ENCODE assay signal across 1 cellular context in genomic region chrX:41010188-41010846, GRCh38.
TF ChIP-seq lines count a peak whose summit lies in the region.

No MANE protein-coding gene starts in this region.

TF ChIP-seq in HepG2, 621 proteins besides CTCF, POLR2A, EP300 and RAD21 (continued from another document and continues in another):
- TF ChIP-seq, protein P1, sequence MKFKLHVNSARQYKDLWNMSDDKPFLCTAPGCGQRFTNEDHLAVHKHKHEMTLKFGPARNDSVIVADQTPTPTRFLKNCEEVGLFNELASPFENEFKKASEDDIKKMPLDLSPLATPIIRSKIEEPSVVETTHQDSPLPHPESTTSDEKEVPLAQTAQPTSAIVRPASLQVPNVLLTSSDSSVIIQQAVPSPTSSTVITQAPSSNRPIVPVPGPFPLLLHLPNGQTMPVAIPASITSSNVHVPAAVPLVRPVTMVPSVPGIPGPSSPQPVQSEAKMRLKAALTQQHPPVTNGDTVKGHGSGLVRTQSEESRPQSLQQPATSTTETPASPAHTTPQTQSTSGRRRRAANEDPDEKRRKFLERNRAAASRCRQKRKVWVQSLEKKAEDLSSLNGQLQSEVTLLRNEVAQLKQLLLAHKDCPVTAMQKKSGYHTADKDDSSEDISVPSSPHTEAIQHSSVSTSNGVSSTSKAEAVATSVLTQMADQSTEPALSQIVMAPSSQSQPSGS (CRISPR knock-in tag; IDR thresholded peaks at IDR 0.05), result peak; percentile 28; the same call in 1 of the 2 replicates
- peak; percentile 72; the same call in 1 of the 2 replicates for TF ChIP-seq ETV5 (CRISPR knock-in tag; IDR thresholded peaks at IDR 0.05; ENCODE audit: borderline replicate concordance)
- no peak for TF ChIP-seq ZNF567 (CRISPR knock-in tag; IDR thresholded peaks at IDR 0.05; ENCODE audit: borderline replicate concordance)
- TF ChIP-seq ARID2 (CRISPR knock-in tag; IDR thresholded peaks at IDR 0.05; ENCODE audit: borderline replicate concordance), result 0 out of 2 replicates have a peak, but pooled peaks have one; percentile 56
- TF ChIP-seq, protein P2, sequence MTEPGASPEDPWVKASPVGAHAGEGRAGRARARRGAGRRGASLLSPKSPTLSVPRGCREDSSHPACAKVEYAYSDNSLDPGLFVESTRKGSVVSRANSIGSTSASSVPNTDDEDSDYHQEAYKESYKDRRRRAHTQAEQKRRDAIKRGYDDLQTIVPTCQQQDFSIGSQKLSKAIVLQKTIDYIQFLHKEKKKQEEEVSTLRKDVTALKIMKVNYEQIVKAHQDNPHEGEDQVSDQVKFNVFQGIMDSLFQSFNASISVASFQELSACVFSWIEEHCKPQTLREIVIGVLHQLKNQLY (CRISPR knock-in tag; IDR thresholded peaks at IDR 0.05), result no peak
- TF ChIP-seq SNAPC4 (CRISPR knock-in tag; IDR thresholded peaks at IDR 0.05), result 0 out of 2 replicates have a peak, but pooled peaks have one; percentile 39
- TF ChIP-seq SOX6 (IDR thresholded peaks at IDR 0.05), result no peak
- peak; percentile 69 for TF ChIP-seq SOX6 (CRISPR knock-in tag; IDR thresholded peaks at IDR 0.05)
- TF ChIP-seq RFX1 (IDR thresholded peaks at IDR 0.05), result 0 out of 2 replicates have a peak, but pooled peaks have one; percentile 9
- TF ChIP-seq, protein P3, sequence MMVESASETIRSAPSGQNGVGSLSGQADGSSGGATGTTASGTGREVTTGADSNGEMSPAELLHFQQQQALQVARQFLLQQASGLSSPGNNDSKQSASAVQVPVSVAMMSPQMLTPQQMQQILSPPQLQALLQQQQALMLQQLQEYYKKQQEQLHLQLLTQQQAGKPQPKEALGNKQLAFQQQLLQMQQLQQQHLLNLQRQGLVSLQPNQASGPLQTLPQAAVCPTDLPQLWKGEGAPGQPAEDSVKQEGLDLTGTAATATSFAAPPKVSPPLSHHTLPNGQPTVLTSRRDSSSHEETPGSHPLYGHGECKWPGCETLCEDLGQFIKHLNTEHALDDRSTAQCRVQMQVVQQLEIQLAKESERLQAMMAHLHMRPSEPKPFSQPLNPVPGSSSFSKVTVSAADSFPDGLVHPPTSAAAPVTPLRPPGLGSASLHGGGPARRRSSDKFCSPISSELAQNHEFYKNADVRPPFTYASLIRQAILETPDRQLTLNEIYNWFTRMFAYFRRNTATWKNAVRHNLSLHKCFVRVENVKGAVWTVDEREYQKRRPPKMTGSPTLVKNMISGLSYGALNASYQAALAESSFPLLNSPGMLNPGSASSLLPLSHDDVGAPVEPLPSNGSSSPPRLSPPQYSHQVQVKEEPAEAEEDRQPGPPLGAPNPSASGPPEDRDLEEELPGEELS (CRISPR knock-in tag; IDR thresholded peaks at IDR 0.05), result peak; percentile 58
- no peak for TF ChIP-seq ATF3 (CRISPR knock-in tag; IDR thresholded peaks at IDR 0.05)
- TF ChIP-seq TCF12 (IDR thresholded peaks at IDR 0.05), result no peak
- TF ChIP-seq TCF12 (CRISPR knock-in tag; IDR thresholded peaks at IDR 0.05), result 0 out of 2 replicates have a peak, but pooled peaks have one; percentile 34
- TF ChIP-seq PHF8 (CRISPR knock-in tag; IDR thresholded peaks at IDR 0.05), result 0 out of 2 replicates have a peak, but pooled peaks have one; percentile 27
- peak in 1 of 2 experiments; percentile 30; a peak in 1 of 4 replicates for TF ChIP-seq KLF16 (CRISPR knock-in tag; IDR thresholded peaks at IDR 0.05)
- TF ChIP-seq SOX13 (IDR thresholded peaks at IDR 0.05), result no peak
- TF ChIP-seq SOX13 (CRISPR knock-in tag; conservative IDR thresholded peaks at IDR 0.05 in 1 of 2, IDR thresholded peaks at IDR 0.05 in 1 of 2), result peak in 1 of 2 experiments; percentile 18; a peak in 1 of 4 replicates
- peak; percentile 63; the same call in 1 of the 2 replicates for TF ChIP-seq ZNF816 (CRISPR knock-in tag; IDR thresholded peaks at IDR 0.05; ENCODE audit: borderline replicate concordance)
- no peak for TF ChIP-seq MZF1 (CRISPR knock-in tag; IDR thresholded peaks at IDR 0.05; ENCODE audit: borderline replicate concordance)
- peak; percentile 52 for TF ChIP-seq RARA (CRISPR knock-in tag; IDR thresholded peaks at IDR 0.05)
- TF ChIP-seq ESRRA (CRISPR knock-in tag; IDR thresholded peaks at IDR 0.05; ENCODE audit: low read depth), result 0 out of 2 replicates have a peak, but pooled peaks have one; percentile 55
- TF ChIP-seq ZNF572 (CRISPR knock-in tag; IDR thresholded peaks at IDR 0.05), result no peak
- TF ChIP-seq ZNF503 (CRISPR knock-in tag; IDR thresholded peaks at IDR 0.05), result peak; percentile 50; the same call in 1 of the 2 replicates
- TF ChIP-seq KLF15 (CRISPR knock-in tag; IDR thresholded peaks at IDR 0.05; ENCODE audit: borderline replicate concordance), result no peak
- TF ChIP-seq ZFX (CRISPR knock-in tag; IDR thresholded peaks at IDR 0.05; ENCODE audit: low read depth), result peak; percentile 66
- peak; percentile 60 for TF ChIP-seq PHF21A (CRISPR knock-in tag; IDR thresholded peaks at IDR 0.05)
- TF ChIP-seq ZNF687 (CRISPR knock-in tag; IDR thresholded peaks at IDR 0.05), result peak; percentile 98
- TF ChIP-seq ELF3 (CRISPR knock-in tag; IDR thresholded peaks at IDR 0.05), result peak; percentile 95
- no peak for TF ChIP-seq ZNF83 (CRISPR knock-in tag; IDR thresholded peaks at IDR 0.05; ENCODE audit: borderline replicate concordance)
- TF ChIP-seq ZFYVE20 (CRISPR knock-in tag; IDR thresholded peaks at IDR 0.05; ENCODE audit: borderline replicate concordance, low read depth), result no peak
- peak; percentile 15; the same call in 1 of the 2 replicates for TF ChIP-seq ZNF614 (CRISPR knock-in tag; IDR thresholded peaks at IDR 0.05; ENCODE audit: borderline replicate concordance)
- TF ChIP-seq HOXA5 (CRISPR knock-in tag; IDR thresholded peaks at IDR 0.05), result peak; percentile 51; the same call in 1 of the 2 replicates
- TF ChIP-seq CEBPZ (IDR thresholded peaks at IDR 0.05; ENCODE audit: low read length), result no peak
- peak; percentile 44; the same call in 1 of the 2 replicates for TF ChIP-seq SALL1 (CRISPR knock-in tag; IDR thresholded peaks at IDR 0.05)
